ENCODE assay signal across 8 cellular contexts in genomic region chr3:69739204-69740102, GRCh38. TPM values are rescaled to one million over a fixed set of nuclear protein-coding genes. Genes with fewer than 3 reads are reported as not detected.
A peak's percentile ranks its signal among the peaks of the same experiment; 100 is the strongest.
DNase-seq lines count a peak whose midpoint lies in the region; ATAC-seq, FAIRE-seq and TF ChIP-seq lines count a peak whose summit lies in the region.

A gene with protein sequence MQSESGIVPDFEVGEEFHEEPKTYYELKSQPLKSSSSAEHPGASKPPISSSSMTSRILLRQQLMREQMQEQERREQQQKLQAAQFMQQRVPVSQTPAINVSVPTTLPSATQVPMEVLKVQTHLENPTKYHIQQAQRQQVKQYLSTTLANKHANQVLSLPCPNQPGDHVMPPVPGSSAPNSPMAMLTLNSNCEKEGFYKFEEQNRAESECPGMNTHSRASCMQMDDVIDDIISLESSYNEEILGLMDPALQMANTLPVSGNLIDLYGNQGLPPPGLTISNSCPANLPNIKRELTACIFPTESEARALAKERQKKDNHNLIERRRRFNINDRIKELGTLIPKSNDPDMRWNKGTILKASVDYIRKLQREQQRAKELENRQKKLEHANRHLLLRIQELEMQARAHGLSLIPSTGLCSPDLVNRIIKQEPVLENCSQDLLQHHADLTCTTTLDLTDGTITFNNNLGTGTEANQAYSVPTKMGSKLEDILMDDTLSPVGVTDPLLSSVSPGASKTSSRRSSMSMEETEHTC (plus strand): TSS chr3:69739464. CDS start chr3:69739598, 134 bp downstream.

- no peaks in the 10 kb centered on the region for H3K9me3 ChIP-seq in A549

- CTCF ChIA-PET in A549 (lab: Yijun Ruan, JAX) = interaction anchor here (0.7 to 3.3 kb wide), 7 partner anchors 14 to 116 kb away, joined by 3 to 24 read pairs (median 3); no protein-coding TSS in a partner anchor

- H3K4me2 ChIP-seq in A549 = peak within 1 kb of the TSS; percentile 91

- H3K4me3 Mint-ChIP-seq in T-helper 2 cell treated with Interferon-gamma antibody and Interleukin-4, amounts not matched to agents 5 μg/mL and 100 μg/mL, for 36 hours = peak within 1 kb of the TSS; percentile 74
- H3K4me3 Mint-ChIP-seq in endothelial cell (ENCODE audit: unreplicated experiment) = peak within 1 kb of the TSS; percentile 93

- H3K4me3 ChIP-seq in A549 = peak within 1 kb of the TSS; percentile 85

- H3K27ac ChIP-seq in A549 = peak within 1 kb of the TSS; percentile 65 to 84

- H3K4me1 ChIP-seq in A549 = peaks cover 6% of the 10 kb centered on the region; the same call in 2 of the 3 replicates

- peaks cover 5% of the 10 kb centered on the region for H3K4me1 Mint-ChIP-seq in T-helper 2 cell treated with Interferon-gamma antibody and Interleukin-4, amounts not matched to agents 5 μg/mL and 100 μg/mL, for 36 hours (ENCODE audit: low read depth)
- peaks cover 22% of the 10 kb centered on the region for H3K4me1 Mint-ChIP-seq in endothelial cell (ENCODE audit: unreplicated experiment)

- H3K36me3 Mint-ChIP-seq in T-helper 2 cell treated with Interferon-gamma antibody and Interleukin-4, amounts not matched to agents 5 μg/mL and 100 μg/mL, for 36 hours (ENCODE audit: low read depth) = no peaks in the 10 kb centered on the region
- H3K36me3 Mint-ChIP-seq in endothelial cell (ENCODE audit: low read depth, unreplicated experiment) = no peaks in the 10 kb centered on the region

- TF ChIP-seq RAD21 in A549 (conservative IDR thresholded peaks at IDR 0.05 in 1 of 2, IDR thresholded peaks at IDR 0.05 in 1 of 2) = no peak

- WGBS in A549 (ENCODE audit: missing lambda C conversion rate) = 2% methylated on average over 46 of the region's 81 CpGs

- TF ChIP-seq CTCF in A549 (IDR thresholded peaks at IDR 0.05) (no peak), endothelial cell (IDR thresholded peaks at IDR 0.05; ENCODE audit: unreplicated experiment) (no peak)

- ATAC-seq in A549 (peak; percentile 97 to 99), GM18505 (IDR thresholded peaks at IDR 0.05; ENCODE audit: unreplicated experiment) (peak; percentile 98), HG02870 (IDR thresholded peaks at IDR 0.05; ENCODE audit: unreplicated experiment) (peak; percentile 97)

- TF ChIP-seq POLR2A in A549 (IDR thresholded peaks at IDR 0.05; ENCODE audit: low read length) = peak; percentile 24
- TF ChIP-seq POLR2A in GM18505 (IDR thresholded peaks at IDR 0.05; ENCODE audit: borderline replicate concordance, extremely low read depth, insufficient read depth, insufficient read length) = no peak

- POLR2A ChIA-PET in A549 (lab: Yijun Ruan, JAX) = interaction anchor here (0.6 to 1.0 kb wide), 4 partner anchors 11 to 48 kb away, joined by 3 to 6 read pairs (median 3); no protein-coding TSS in a partner anchor

- peaks cover 56% of the 10 kb centered on the region for H3K27me3 Mint-ChIP-seq in T-helper 2 cell treated with Interferon-gamma antibody and Interleukin-4, amounts not matched to agents 5 μg/mL and 100 μg/mL, for 36 hours (ENCODE audit: low read depth)
- H3K27me3 Mint-ChIP-seq in endothelial cell (ENCODE audit: unreplicated experiment) = peaks cover 11% of the 10 kb centered on the region

- H3K27ac Mint-ChIP-seq in T-helper 2 cell treated with Interferon-gamma antibody and Interleukin-4, amounts not matched to agents 5 μg/mL and 100 μg/mL, for 36 hours = no peak within 1 kb of the TSS
- H3K27ac Mint-ChIP-seq in endothelial cell (ENCODE audit: unreplicated experiment) = no peak within 1 kb of the TSS

- peak; percentile 84 to 89 for DNase-seq in A549 (ENCODE audit: low read depth in 1 of 2, low spot score in 1 of 2)
- DNase-seq in NCI-H146 treated with DMSO at 0.1 percent for 48 hours (lab: John Stamatoyannopoulos, UW; ENCODE audit: unreplicated experiment) = peak; percentile 1
- peak; percentile 49 for DNase-seq in T-helper 2 cell treated with Interferon-gamma antibody and Interleukin-4, amounts not matched to agents 5 μg/mL and 100 μg/mL, for 36 hours (ENCODE audit: low spot score)
- DNase-seq in endothelial cell (ENCODE audit: low spot score) = peak; percentile 89
- DNase-seq in lung microvascular endothelial cell (ENCODE audit: low read depth in 2 of 2) = peak; percentile 88 to 94
- peak; percentile 64 for DNase-seq in stimulated activated CD8-positive, alpha-beta memory T cell treated with anti-CD3 and anti-CD28 coated beads, Interleukin-4, amount 100 ng/mL, for 48 hours

- H3K9me3 Mint-ChIP-seq in T-helper 2 cell treated with Interferon-gamma antibody and Interleukin-4, amounts not matched to agents 5 μg/mL and 100 μg/mL, for 36 hours = no peaks in the 10 kb centered on the region
- H3K9me3 Mint-ChIP-seq in endothelial cell (ENCODE audit: unreplicated experiment) = no peaks in the 10 kb centered on the region

- TF ChIP-seq EP300 in A549 (IDR thresholded peaks at IDR 0.05) = no peak

- peak; percentile 46 for FAIRE-seq in A549 (lab: Jason Lieb, UNC)

TF ChIP-seq in A549, 52 proteins besides CTCF, POLR2A, EP300 and RAD21:
- no peak for TF ChIP-seq NPAS2 (CRISPR knock-in tag; IDR thresholded peaks at IDR 0.05; ENCODE audit: borderline replicate concordance)
- TF ChIP-seq, protein P1, sequence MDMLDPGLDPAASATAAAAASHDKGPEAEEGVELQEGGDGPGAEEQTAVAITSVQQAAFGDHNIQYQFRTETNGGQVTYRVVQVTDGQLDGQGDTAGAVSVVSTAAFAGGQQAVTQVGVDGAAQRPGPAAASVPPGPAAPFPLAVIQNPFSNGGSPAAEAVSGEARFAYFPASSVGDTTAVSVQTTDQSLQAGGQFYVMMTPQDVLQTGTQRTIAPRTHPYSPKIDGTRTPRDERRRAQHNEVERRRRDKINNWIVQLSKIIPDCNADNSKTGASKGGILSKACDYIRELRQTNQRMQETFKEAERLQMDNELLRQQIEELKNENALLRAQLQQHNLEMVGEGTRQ (IDR thresholded peaks at IDR 0.05) = 0 out of 2 replicates have a peak, but pooled peaks have one; percentile 17
- no peak for TF ChIP-seq FOSB (CRISPR knock-in tag; IDR thresholded peaks at IDR 0.05)
- peak; percentile 74 for TF ChIP-seq MYC (IDR thresholded peaks at IDR 0.05; ENCODE audit: borderline replicate concordance, low read length)
- TF ChIP-seq FOXS1 (CRISPR knock-in tag; IDR thresholded peaks at IDR 0.05) = no peak
- no peak for TF ChIP-seq BHLHE40 (IDR thresholded peaks at IDR 0.05; ENCODE audit: low read depth, low read length)
- TF ChIP-seq RNF2 (IDR thresholded peaks at IDR 0.05; ENCODE audit: borderline replicate concordance, low read depth) = peak; percentile 90; the same call in 1 of the 2 replicates
- no peak for TF ChIP-seq ZC3H11A (IDR thresholded peaks at IDR 0.05)
- TF ChIP-seq HEYL (CRISPR knock-in tag; IDR thresholded peaks at IDR 0.05) = no peak
- TF ChIP-seq TP53 (CRISPR knock-in tag; IDR thresholded peaks at IDR 0.05) = no peak
- peak in 1 of 2 experiments; percentile 43; a peak in 1 of 5 replicates for TF ChIP-seq JUN (IDR thresholded peaks at IDR 0.05)
- no peak for TF ChIP-seq RFX5 (IDR thresholded peaks at IDR 0.05)
- no peak; the same call in 2 of the 3 replicates for TF ChIP-seq SMC3 (IDR thresholded peaks at IDR 0.05)
- no peak for TF ChIP-seq SREBF2 (IDR thresholded peaks at IDR 0.05)
- TF ChIP-seq, protein P2, sequence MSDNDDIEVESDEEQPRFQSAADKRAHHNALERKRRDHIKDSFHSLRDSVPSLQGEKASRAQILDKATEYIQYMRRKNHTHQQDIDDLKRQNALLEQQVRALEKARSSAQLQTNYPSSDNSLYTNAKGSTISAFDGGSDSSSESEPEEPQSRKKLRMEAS (IDR thresholded peaks at IDR 0.05) = peak; percentile 85
- no peak for TF ChIP-seq NR3C1 (IDR thresholded peaks at IDR 0.05)
- no peak for TF ChIP-seq ESRRA (IDR thresholded peaks at IDR 0.05; ENCODE audit: borderline replicate concordance, low read length)
- TF ChIP-seq MAZ (IDR thresholded peaks at IDR 0.05; ENCODE audit: borderline replicate concordance, low read depth, low read length) = peak; percentile 95
- no peak for TF ChIP-seq ZSCAN20 (CRISPR knock-in tag; IDR thresholded peaks at IDR 0.05)
- no peak for TF ChIP-seq RARB (CRISPR knock-in tag; IDR thresholded peaks at IDR 0.05)

RNA-seq across cellular contexts. Expression of the gene that starts here (rescaled TPM):
- polyA plus RNA-seq in A549 (2011; rRNA removed) (15.3 and 15.9 TPM in 2 replicates), A549 (2017; fragmentation: RNase III; extraction: RNeasy Plus Mini Kit Qiagen cat#74134 plus additional on column Dnase treatment) (13.2 to 14.7 TPM (median 14.3 TPM) in 3 replicates)
- polyA plus RNA-seq in A549 (2012; cell fraction: cytosol; rRNA removed) = 8.3 and 9.3 TPM in 2 replicates
- polyA plus RNA-seq in A549 (2012; cell fraction: nucleus; rRNA removed) = 6.0 and 8.7 TPM in 2 replicates
- 45.8 and 56.1 TPM in 2 replicates for polyA minus RNA-seq in A549 (2011; rRNA and poly(A)+ RNA removed)
- total RNA-seq in endothelial cell (ENCODE audit: unreplicated experiment) (1.7 TPM), lung microvascular endothelial cell (1.5 and 4.4 TPM in 2 replicates)

Comparison
In these comparisons a context has a peak if more than half of its experiments do, and no peak if none do; other contexts are left out.
1. Peak in every context shown above with its lines: DNase-seq, ATAC-seq, H3K4me3 ChIP-seq and H3K27ac ChIP-seq.
2. DNase-seq: peak in every context shown above with its lines; median percentile 91 in lung microvascular endothelial cell; 89 in endothelial cell; 86 in A549; 64 in stimulated activated CD8-positive, alpha-beta memory T cell treated with anti-CD3 and anti-CD28 coated beads, Interleukin-4, amount 100 ng/mL, for 48 hours; 49 in T-helper 2 cell treated with Interferon-gamma antibody and Interleukin-4, amounts not matched to agents 5 μg/mL and 100 μg/mL, for 36 hours; 1 in NCI-H146 treated with DMSO at 0.1 percent for 48 hours.